ENCODE assay signal across 7 cellular contexts in genomic region chr10:78029294-78030226, GRCh38. TPM values are rescaled to one million over a fixed set of nuclear protein-coding genes. Genes with fewer than 3 reads are reported as not detected.
DNase-seq lines count a peak whose midpoint lies in the region; ATAC-seq and TF ChIP-seq lines count a peak whose summit lies in the region.

Gene POLR3A (minus strand): TSS chr10:78029515. CDS start chr10:78029407, 108 bp downstream.

- peak within 1 kb of the TSS; percentile 80 for H3K4me2 ChIP-seq in hepatocyte

- H3K4me1 ChIP-seq in hepatocyte (ENCODE audit: insufficient read depth), result peaks cover 9% of the 10 kb centered on the region

- no peaks in the 10 kb centered on the region for H3K9me2 ChIP-seq in hepatocyte (replicated peaks; ENCODE audit: insufficient read depth)

- WGBS in hepatocyte (ENCODE audit: low lambda C conversion rate, missing lambda C conversion rate), result under 1% methylated on average over 35 of the region's 35 CpGs

- H3K27me3 Mint-ChIP-seq in T-helper 2 cell treated with Interferon-gamma antibody and Interleukin-4, amounts not matched to agents 5 μg/mL and 100 μg/mL, for 36 hours (ENCODE audit: low read depth), result no peaks in the 10 kb centered on the region

- H3K36me3 Mint-ChIP-seq in T-helper 2 cell treated with Interferon-gamma antibody and Interleukin-4, amounts not matched to agents 5 μg/mL and 100 μg/mL, for 36 hours (ENCODE audit: low read depth), result peaks cover 36% of the 10 kb centered on the region

- peaks cover 22% of the 10 kb centered on the region for H3K4me1 Mint-ChIP-seq in T-helper 2 cell treated with Interferon-gamma antibody and Interleukin-4, amounts not matched to agents 5 μg/mL and 100 μg/mL, for 36 hours (ENCODE audit: low read depth)

- H3K79me2 ChIP-seq in hepatocyte, result peaks cover 30% of the 10 kb centered on the region

- H3K4me3 ChIP-seq in astrocyte of the cerebellum (ENCODE audit: low read depth, low read length) (peak within 1 kb of the TSS; percentile 92), hepatocyte (peak within 1 kb of the TSS; percentile 80)

- in situ Hi-C loops in astrocyte of the cerebellum (cut with HindIII; ENCODE audit: low sequenced_read_pairs), result no loop called here

- ATAC-seq in GM18499 (IDR thresholded peaks at IDR 0.05; ENCODE audit: insufficient read depth, unreplicated experiment), result peak; percentile 54
- peak; percentile 54 for ATAC-seq in HG02943 (IDR thresholded peaks at IDR 0.05; ENCODE audit: low read depth, unreplicated experiment)

- H3K4me3 Mint-ChIP-seq in T-helper 2 cell treated with Interferon-gamma antibody and Interleukin-4, amounts not matched to agents 5 μg/mL and 100 μg/mL, for 36 hours, result peak within 1 kb of the TSS; percentile 98

- H3K36me3 ChIP-seq in hepatocyte (replicated peaks; ENCODE audit: insufficient read depth, low read depth), result no peaks in the 10 kb centered on the region

- peak within 1 kb of the TSS; percentile 89 for H3K27ac Mint-ChIP-seq in T-helper 2 cell treated with Interferon-gamma antibody and Interleukin-4, amounts not matched to agents 5 μg/mL and 100 μg/mL, for 36 hours

- no peaks in the 10 kb centered on the region for H3K27me3 ChIP-seq in hepatocyte

- H2AFZ ChIP-seq in hepatocyte, result peak within 1 kb of the TSS; percentile 86

- no peaks in the 10 kb centered on the region for H3K9me3 ChIP-seq in hepatocyte (ENCODE audit: low read depth)

- TF ChIP-seq CTCF in astrocyte of the cerebellum (IDR thresholded peaks at IDR 0.05; ENCODE audit: low read depth, low read length, missing control alignments), result peak; percentile 74
- TF ChIP-seq CTCF in hepatocyte (IDR thresholded peaks at IDR 0.05; ENCODE audit: poor library complexity), result peak; percentile 82

- DNase-seq in NCI-H187 treated with DMSO at 0.1 percent for 48 hours (lab: John Stamatoyannopoulos, UW), result peak; percentile 28
- DNase-seq in T-helper 2 cell treated with Interferon-gamma antibody and Interleukin-4, amounts not matched to agents 5 μg/mL and 100 μg/mL, for 36 hours (ENCODE audit: low spot score), result peak; percentile 91
- DNase-seq in astrocyte of the cerebellum (ENCODE audit: low read depth), result peak; percentile 97
- DNase-seq in hepatocyte (ENCODE audit: low spot score), result peak; percentile 96
- DNase-seq in retina, result peak; percentile 97

- H4K20me1 ChIP-seq in hepatocyte (ENCODE audit: insufficient read depth, poor library complexity, severe bottlenecking), result no peaks in the 10 kb centered on the region

- peak within 1 kb of the TSS; percentile 84 for H3K27ac ChIP-seq in hepatocyte

- H3K9me3 Mint-ChIP-seq in T-helper 2 cell treated with Interferon-gamma antibody and Interleukin-4, amounts not matched to agents 5 μg/mL and 100 μg/mL, for 36 hours, result no peaks in the 10 kb centered on the region

RNA-seq across cellular contexts. Expression of gene POLR3A, which starts in this region (rescaled TPM):
- total RNA-seq in hepatocyte, result 9.8 and 10.8 TPM in 2 replicates
- polyA plus RNA-seq in hepatocyte, result 8.0 and 8.7 TPM in 2 replicates

Comparison
In these comparisons a context has a peak if more than half of its experiments do, and no peak if none do; other contexts are left out.
1. Peak in every context shown above with its lines: DNase-seq, ATAC-seq, H3K4me3 ChIP-seq and H3K27ac ChIP-seq.
2. DNase-seq: peak in every context shown above with its lines; median percentile 97 in astrocyte of the cerebellum; 97 in retina; 96 in hepatocyte; 91 in T-helper 2 cell treated with Interferon-gamma antibody and Interleukin-4, amounts not matched to agents 5 μg/mL and 100 μg/mL, for 36 hours; 28 in NCI-H187 treated with DMSO at 0.1 percent for 48 hours.